26 cellular contexts compared by ENCODE assay signal in the genomic region with DNA sequence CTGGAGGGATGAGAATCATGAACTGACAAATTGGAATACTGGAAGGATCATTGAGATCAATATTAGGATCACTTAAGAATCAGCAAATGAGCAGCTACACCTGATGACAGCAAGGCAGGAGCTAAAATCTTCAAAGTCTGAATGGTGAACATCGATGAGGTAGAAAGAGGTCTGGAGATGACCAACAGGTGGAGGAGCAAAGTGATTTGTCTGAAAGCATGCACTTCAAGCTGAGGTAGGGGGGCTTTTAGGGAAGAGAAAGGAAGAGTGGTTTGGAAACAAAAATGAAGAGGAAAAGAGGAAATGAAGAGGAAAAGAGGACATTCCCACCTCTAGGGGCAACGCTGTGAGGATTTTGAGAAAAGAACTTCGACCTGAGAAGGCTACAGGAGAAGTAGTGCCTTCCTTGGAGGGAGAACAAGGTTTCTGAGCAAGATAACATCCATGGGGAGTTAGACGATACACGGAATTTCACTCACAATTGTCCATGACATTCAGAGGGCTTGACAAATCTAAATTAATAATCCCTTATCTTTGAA.
DNase-seq lines count a peak whose midpoint lies in the region; ATAC-seq and TF ChIP-seq lines count a peak whose summit lies in the region.
"Had no signal": no experiment of that assay in that cellular context is flagged by ENCODE, and none has a peak within 500 bp of the region (broad histone marks: within the 10 kb centered on the region; RNA-seq: fewer than 3 reads in every experiment).

No MANE protein-coding gene starts in this region.

- H3F3A ChIP-seq in PC-3 (ENCODE audit: low read length, unreplicated experiment): no peaks in the 10 kb centered on the region

- no peak overlapping the region for H3K9ac ChIP-seq in PC-3 (ENCODE audit: low read length)
- H3K9ac ChIP-seq: BLaER1 had no signal

- H3K4me3 Mint-ChIP-seq in CD8-positive, alpha-beta T cell: no peak overlapping the region
- H3K4me3 Mint-ChIP-seq: activated T-cell treated with anti-CD3 and anti-CD28 coated beads, Interleukin-2, amount 50 U/mL, for 24 hours; effector memory CD8-positive, alpha-beta T cell had no signal

- H3K9me3 ChIP-seq in PC-3 (ENCODE audit: low read length) (no peaks in the 10 kb centered on the region), osteoblast (ENCODE audit: low read depth, low read length) (no peaks in the 10 kb centered on the region)
- no peaks in the 10 kb centered on the region for H3K9me3 ChIP-seq in CD8-positive, alpha-beta T cell (ENCODE audit: low read length)
- H3K9me3 ChIP-seq: BLaER1, Peyer's patch, prostate gland, upper lobe of right lung had no signal

- intact Hi-C loops in PC-3 (cut with micrococcal nuclease): no loop called here
- intact Hi-C loops in CD8-positive, alpha-beta T cell (cut with DNase I, micrococcal nuclease): no loop called here

- TF ChIP-seq CTCF in PC-3 (conservative IDR thresholded peaks at IDR 0.05; ENCODE audit: low read depth, low read length): peak; percentile 43
- peak; percentile 30 for TF ChIP-seq CTCF in epithelial cell of proximal tubule (conservative IDR thresholded peaks at IDR 0.05; ENCODE audit: low read depth, low read length)
- TF ChIP-seq CTCF in osteoblast (IDR thresholded peaks at IDR 0.05; ENCODE audit: extremely low read depth, low read depth, low read length): peak; percentile 23
- TF ChIP-seq CTCF in CD8-positive, alpha-beta T cell (IDR thresholded peaks at IDR 0.05): no peak
- TF ChIP-seq CTCF in GM10248 (IDR thresholded peaks at IDR 0.05; ENCODE audit: control extremely low read depth, extremely low read depth, low read depth, missing control alignments): no peak

- peak; percentile 26 for DNase-seq in ELR (ENCODE audit: low read depth)
- DNase-seq in PC-3: peak; percentile 18
- no peak for DNase-seq in epithelial cell of proximal tubule (ENCODE audit: low read depth)
- no peak for DNase-seq in osteoblast (ENCODE audit: insufficient read length, low spot score, missing footprints)
- DNase-seq in CD8-positive, alpha-beta T cell: no peak
- DNase-seq in GM10248 (ENCODE audit: extremely low spot score): no peak
- no peak for DNase-seq in ureter (ENCODE audit: low spot score)
- DNase-seq: activated CD4-positive, alpha-beta T cell treated with anti-CD3 and anti-CD28 coated beads for 4 hours; activated T-cell treated with anti-CD3 and anti-CD28 coated beads, Interleukin-2, amount 50 U/mL, for 24 hours; COR-L47; effector memory CD8-positive, alpha-beta T cell; Karpas-422; kidney glomerular epithelial cell; MV-4-11; NCI-H1694 treated with DMSO at 0.1 percent for 48 hours; NCI-H2171 treated with DMSO at 0.1 percent for 48 hours; NCI-H524 treated with DMSO at 0.1 percent for 48 hours; Peyer's patch; substantia nigra; T-helper 1 cell; upper lobe of right lung had no signal

- no TSS peak for BruUV-seq in PC-3 (replicated peaks; lab: Mats Ljungman, UMichigan)

- POLR2A ChIA-PET in PC-3 (lab: Charles Lee; ENCODE audit: unreplicated experiment) (no interaction called here), GM10248 (lab: Yijun Ruan, JAX) (no interaction called here)
- POLR2A ChIA-PET in CD8-positive, alpha-beta T cell (lab: Charles Lee): no interaction called here

- no peak overlapping the region for H3K4me2 ChIP-seq in PC-3 (ENCODE audit: low read length)
- H3K4me2 ChIP-seq in osteoblast (ENCODE audit: insufficient read depth, low read length): no peak overlapping the region
- H3K4me2 ChIP-seq: BLaER1 had no signal

- H3K4me1 Mint-ChIP-seq in CD8-positive, alpha-beta T cell (ENCODE audit: low read depth): peaks cover 2% of the 10 kb centered on the region

- H4K20me1 ChIP-seq in PC-3 (ENCODE audit: low read length): peaks cover 26% of the 10 kb centered on the region; the same call in 1 of the 2 replicates
- peaks cover 18% of the 10 kb centered on the region for H4K20me1 ChIP-seq in osteoblast (ENCODE audit: insufficient read depth, low read length)

- CTCF ChIA-PET in PC-3 (lab: Charles Lee) (no interaction called here), GM10248 (lab: Yijun Ruan, JAX) (no interaction called here)
- CTCF ChIA-PET in CD8-positive, alpha-beta T cell (lab: Charles Lee): no interaction called here

- no peak overlapping the region for H3K27ac Mint-ChIP-seq in CD8-positive, alpha-beta T cell
- H3K27ac Mint-ChIP-seq: activated T-cell treated with anti-CD3 and anti-CD28 coated beads, Interleukin-2, amount 50 U/mL, for 24 hours; effector memory CD8-positive, alpha-beta T cell had no signal

- no peaks in the 10 kb centered on the region for H3K27me3 Mint-ChIP-seq in CD8-positive, alpha-beta T cell (ENCODE audit: low read depth)
- H3K27me3 Mint-ChIP-seq: activated T-cell treated with anti-CD3 and anti-CD28 coated beads, Interleukin-2, amount 50 U/mL, for 24 hours; effector memory CD8-positive, alpha-beta T cell had no signal

- H3K9me3 Mint-ChIP-seq in CD8-positive, alpha-beta T cell: no peaks in the 10 kb centered on the region
- H3K9me3 Mint-ChIP-seq: activated T-cell treated with anti-CD3 and anti-CD28 coated beads, Interleukin-2, amount 50 U/mL, for 24 hours; effector memory CD8-positive, alpha-beta T cell had no signal

- H2AFZ ChIP-seq in PC-3 (ENCODE audit: low read length) (no peak overlapping the region), osteoblast (ENCODE audit: low read length) (no peak overlapping the region)

- H3K4me1 ChIP-seq in PC-3 (ENCODE audit: insufficient read depth, low read length) (peaks cover 28% of the 10 kb centered on the region), osteoblast (ENCODE audit: insufficient read depth, low read length) (no peaks in the 10 kb centered on the region)
- H3K4me1 ChIP-seq in CD8-positive, alpha-beta T cell (ENCODE audit: insufficient read depth, low read length): no peaks in the 10 kb centered on the region
- H3K4me1 ChIP-seq: BLaER1, Peyer's patch, prostate gland, upper lobe of right lung had no signal

- H3K36me3 Mint-ChIP-seq in CD8-positive, alpha-beta T cell: peaks cover 12% of the 10 kb centered on the region

- H3K27me3 ChIP-seq in PC-3 (ENCODE audit: low read length): no peaks in the 10 kb centered on the region
- no peaks in the 10 kb centered on the region for H3K27me3 ChIP-seq in osteoblast (ENCODE audit: insufficient read depth, low read length)
- H3K27me3 ChIP-seq in CD8-positive, alpha-beta T cell (ENCODE audit: insufficient read depth, low read length): no peaks in the 10 kb centered on the region
- H3K27me3 ChIP-seq: BLaER1, Peyer's patch, upper lobe of right lung had no signal

- no peak overlapping the region for H3K27ac ChIP-seq in PC-3 (ENCODE audit: low read length)
- H3K27ac ChIP-seq in osteoblast (ENCODE audit: low read depth, low read length): no peak overlapping the region
- H3K27ac ChIP-seq in CD8-positive, alpha-beta T cell (ENCODE audit: low read depth, low read length): no peak overlapping the region
- H3K27ac ChIP-seq: BLaER1, coronary artery, Peyer's patch, prostate gland, upper lobe of right lung had no signal

- H3K9me2 ChIP-seq in PC-3 (replicated peaks; ENCODE audit: low read length): no peaks in the 10 kb centered on the region

- H3K79me2 ChIP-seq in PC-3 (ENCODE audit: low read length) (peaks cover 75% of the 10 kb centered on the region), osteoblast (ENCODE audit: insufficient read depth, low read length) (peaks cover 85% of the 10 kb centered on the region)

- H3K36me3 ChIP-seq in PC-3 (ENCODE audit: low read depth, low read length) (peaks cover 11% of the 10 kb centered on the region; the same call in 1 of the 2 replicates), osteoblast (ENCODE audit: insufficient read depth, low read length) (peaks cover 10% of the 10 kb centered on the region)
- no peaks in the 10 kb centered on the region for H3K36me3 ChIP-seq in CD8-positive, alpha-beta T cell (ENCODE audit: insufficient read depth, low read length)
- H3K36me3 ChIP-seq: prostate gland had no signal

- ATAC-seq in PC-3 (no peak), GM18502 (IDR thresholded peaks at IDR 0.05; ENCODE audit: poor library complexity, unreplicated experiment) (no peak)
- ATAC-seq in CD8-positive, alpha-beta T cell: no peak
- ATAC-seq: effector memory CD8-positive, alpha-beta T cell; upper lobe of right lung had no signal

- H3K4me3 ChIP-seq in PC-3 (ENCODE audit: low read length) (no peak overlapping the region), epithelial cell of proximal tubule (ENCODE audit: low read depth, low read length) (no peak overlapping the region), osteoblast (ENCODE audit: insufficient read depth, low read length) (no peak overlapping the region)
- no peak overlapping the region for H3K4me3 ChIP-seq in CD8-positive, alpha-beta T cell (ENCODE audit: low read depth, low read length)
- H3K4me3 ChIP-seq: BLaER1, coronary artery, lung, Peyer's patch, prostate gland, upper lobe of right lung had no signal

Comparison
In these comparisons a context has a peak if more than half of its experiments do, and no peak if none do; other contexts are left out.
1. DNase-seq: peak in ELR (single experiment) and PC-3 (single experiment); none in epithelial cell of proximal tubule (single experiment), osteoblast (single experiment), CD8-positive, alpha-beta T cell (0 of 7), GM10248 (single experiment) and ureter (single experiment).
2. CTCF ChIP-seq: peak in PC-3 (single experiment), epithelial cell of proximal tubule (single experiment) and osteoblast (single experiment); none in CD8-positive, alpha-beta T cell (single experiment) and GM10248 (single experiment).